Comparison of ENCODE assay signal across 26 cellular contexts in genomic region chr3:81444817-81445460, GRCh38.
"Had no signal": no experiment of that assay in that cellular context is flagged by ENCODE, and none has a peak within 500 bp of the region (broad histone marks: within the 10 kb centered on the region; RNA-seq: fewer than 3 reads in every experiment).

No MANE protein-coding gene starts in this region.

- H3K4me2 ChIP-seq: smooth muscle cell had no signal

- ATAC-seq: effector memory CD8-positive, alpha-beta T cell; left colon; mucosa of descending colon; natural killer cell treated with Interleukin-12 subunit alpha and Interleukin-12 subunit beta and Interleukin-15 and Interleukin-18, amount 100 ng/mL, for 72 hours; stimulated activated effector memory CD8-positive, alpha-beta T cell treated with anti-CD3 and anti-CD28 coated beads, Interleukin-12 subunit alpha, Interleukin-12 subunit beta, amount 100 ng/mL, for 72 hours had no signal

- H3K27ac ChIP-seq: esophagus squamous epithelium, lower lobe of right lung, neutrophil, prostate gland, right atrium auricular region, stomach, testis had no signal

- DNase-seq: cortex of kidney; effector memory CD8-positive, alpha-beta T cell; erythroblast; esophagus squamous epithelium; hypothalamus; immature natural killer cell; islet precursor cell; left colon; left ventricle myocardium superior; lower lobe of right lung; mucosa of descending colon; naive B cell; stimulated activated CD4-positive, alpha-beta T cell treated with anti-CD3 and anti-CD28 coated beads, Interleukin-12 subunit alpha, Interleukin-12 subunit beta, amount 100 ng/mL, for 4 hours; stimulated activated CD4-positive, alpha-beta T cell treated with anti-CD3 and anti-CD28 coated beads, Interleukin-1b, Interleukin-23, amount 100 ng/mL, for 48 hours; stimulated activated CD4-positive, alpha-beta T cell treated with anti-CD3 and anti-CD28 coated beads, Interleukin-4, amount 100 ng/mL, for 1 hour; stimulated activated naive CD4-positive, alpha-beta T cell treated with Interleukin-2 at 50 U/mL for 16 hours; stomach; substantia nigra; testis; tibial artery had no signal

- H3K36me3 ChIP-seq: esophagus squamous epithelium, lower lobe of right lung, neutrophil, prostate gland, right atrium auricular region, stomach, tibial artery had no signal

- H3K4me3 ChIP-seq: esophagus squamous epithelium, lower lobe of right lung, mucosa of descending colon, prostate gland, right atrium auricular region, smooth muscle cell, stomach, testis, tibial artery had no signal

- H3K4me1 ChIP-seq: esophagus squamous epithelium, lower lobe of right lung, prostate gland, stomach, testis had no signal

- H3K9me3 ChIP-seq: esophagus squamous epithelium, lower lobe of right lung, mucosa of descending colon, neutrophil, prostate gland, right atrium auricular region, stomach, testis, tibial artery had no signal

- H3K27me3 ChIP-seq: esophagus squamous epithelium, neutrophil, right atrium auricular region, stomach, testis, tibial artery had no signal
